Comparison of ENCODE assay signal across 20 cellular contexts in the genomic region with DNA sequence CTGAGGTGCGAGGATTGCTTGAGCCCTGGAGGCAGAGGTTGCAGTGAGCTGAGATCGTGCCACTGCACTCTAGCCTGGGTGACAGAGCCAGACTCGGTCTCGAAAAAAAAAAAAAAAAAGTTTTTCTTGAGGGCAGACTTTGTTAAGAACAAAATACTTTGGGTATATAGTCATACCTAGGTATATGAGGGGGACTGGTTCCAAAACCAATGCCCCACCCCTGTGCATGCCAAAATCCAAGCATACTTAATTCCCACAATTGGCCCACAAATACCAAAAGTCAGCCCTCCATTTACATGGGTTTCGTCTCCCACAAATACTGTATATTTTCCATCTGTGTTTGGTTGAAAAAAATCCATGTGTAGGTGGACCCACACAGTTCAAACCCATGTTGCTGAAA.
DNase-seq lines count a peak whose midpoint lies in the region; ATAC-seq lines count a peak whose summit lies in the region.
"Had no signal": no experiment of that assay in that cellular context is flagged by ENCODE, and none has a peak within 500 bp of the region (broad histone marks: within the 10 kb centered on the region; RNA-seq: fewer than 3 reads in every experiment).

No MANE protein-coding gene starts in this region.

- H3K27me3 Mint-ChIP-seq in activated naive CD4-positive, alpha-beta T cell treated with anti-CD3 and anti-CD28 coated beads, Interleukin-2, amount 50 U/mL, for 24 hours, result no peaks in the 10 kb centered on the region
- H3K27me3 Mint-ChIP-seq in activated naive CD8-positive, alpha-beta T cell, result no peaks in the 10 kb centered on the region
- no peaks in the 10 kb centered on the region for H3K27me3 Mint-ChIP-seq in T-cell
- H3K27me3 Mint-ChIP-seq: activated B cell treated with CpG ODN at 0.5 μM for 24 hours; CD8-positive, alpha-beta memory T cell had no signal

- H3K27ac Mint-ChIP-seq in activated naive CD4-positive, alpha-beta T cell treated with anti-CD3 and anti-CD28 coated beads, Interleukin-2, amount 50 U/mL, for 24 hours, result peak overlapping the region; percentile 77
- H3K27ac Mint-ChIP-seq in activated naive CD8-positive, alpha-beta T cell, result peak overlapping the region; percentile 89
- H3K27ac Mint-ChIP-seq in T-cell, result no peak overlapping the region
- H3K27ac Mint-ChIP-seq: activated B cell treated with CpG ODN at 0.5 μM for 24 hours, nephron progenitor cell had no signal

- peaks cover 30% of the 10 kb centered on the region for H3K36me3 Mint-ChIP-seq in activated naive CD4-positive, alpha-beta T cell treated with anti-CD3 and anti-CD28 coated beads, Interleukin-2, amount 50 U/mL, for 24 hours
- peaks cover 31% of the 10 kb centered on the region for H3K36me3 Mint-ChIP-seq in activated naive CD8-positive, alpha-beta T cell
- H3K36me3 Mint-ChIP-seq in T-cell, result peaks cover 61% of the 10 kb centered on the region

- no peaks in the 10 kb centered on the region for H3K9me3 Mint-ChIP-seq in activated naive CD4-positive, alpha-beta T cell treated with anti-CD3 and anti-CD28 coated beads, Interleukin-2, amount 50 U/mL, for 24 hours
- no peaks in the 10 kb centered on the region for H3K9me3 Mint-ChIP-seq in activated naive CD8-positive, alpha-beta T cell (ENCODE audit: low read depth)
- peaks cover 0 to 4% (median 0%) of the 10 kb centered on the region in 3 donors for H3K9me3 Mint-ChIP-seq in T-cell
- H3K9me3 Mint-ChIP-seq: activated B cell treated with CpG ODN at 0.5 μM for 24 hours; CD8-positive, alpha-beta memory T cell had no signal

- peaks cover 36% of the 10 kb centered on the region for H3K4me1 Mint-ChIP-seq in activated naive CD4-positive, alpha-beta T cell treated with anti-CD3 and anti-CD28 coated beads, Interleukin-2, amount 50 U/mL, for 24 hours
- H3K4me1 Mint-ChIP-seq in activated naive CD8-positive, alpha-beta T cell (ENCODE audit: low read depth), result peaks cover 37% of the 10 kb centered on the region
- no peaks in the 10 kb centered on the region for H3K4me1 Mint-ChIP-seq in T-cell

- no peak for ATAC-seq in T-cell (replicated peaks in 1 of 4)
- ATAC-seq in HG03442 (IDR thresholded peaks at IDR 0.05; ENCODE audit: unreplicated experiment), result no peak
- ATAC-seq: gastrocnemius medialis, left colon had no signal

- H3K4me3 Mint-ChIP-seq in activated naive CD4-positive, alpha-beta T cell treated with anti-CD3 and anti-CD28 coated beads, Interleukin-2, amount 50 U/mL, for 24 hours, result no peak overlapping the region
- H3K4me3 Mint-ChIP-seq in activated naive CD8-positive, alpha-beta T cell, result no peak overlapping the region
- H3K4me3 Mint-ChIP-seq in T-cell, result no peak overlapping the region
- H3K4me3 Mint-ChIP-seq: activated B cell treated with CpG ODN at 0.5 μM for 24 hours; CD8-positive, alpha-beta memory T cell; nephron progenitor cell had no signal

- POLR2A ChIA-PET in T-cell (lab: Charles Lee), result no interaction called here

- no peak for DNase-seq in activated naive CD4-positive, alpha-beta T cell treated with anti-CD3 and anti-CD28 coated beads, Interleukin-2, amount 50 U/mL, for 16 hours
- DNase-seq in H4 (ENCODE audit: low spot score), result peak; percentile 12
- DNase-seq in stimulated activated CD8-positive, alpha-beta memory T cell treated with anti-CD3 and anti-CD28 coated beads, Interleukin-4, amount 100 ng/mL, for 48 hours, result peak; percentile 49
- DNase-seq in T-cell, result no peak
- no peak for DNase-seq in NOMO-1 (lab: John Stamatoyannopoulos, UW; ENCODE audit: unreplicated experiment in 2 of 2)
- DNase-seq: activated B cell treated with CpG ODN at 0.5 μM for 24 hours; activated CD8-positive, alpha-beta memory T cell treated with anti-CD3 and anti-CD28 coated beads, Interleukin-2, amount 50 U/mL, for 4 hours; caudate nucleus; CD8-positive, alpha-beta memory T cell; DMS79; gastrocnemius medialis; left colon; MG63; midbrain; NCI-H1694; NCI-H82; nephron progenitor cell had no signal

- CTCF ChIA-PET in T-cell (lab: Charles Lee), result no interaction called here

Comparison
In these comparisons a context has a peak if more than half of its experiments do, and no peak if none do; other contexts are left out.
1. H3K27ac Mint-ChIP-seq: peak in activated naive CD4-positive, alpha-beta T cell treated with anti-CD3 and anti-CD28 coated beads, Interleukin-2, amount 50 U/mL, for 24 hours (single experiment) and activated naive CD8-positive, alpha-beta T cell (single experiment); none in T-cell (0 of 2).
2. DNase-seq: peak in H4 (single experiment) and stimulated activated CD8-positive, alpha-beta memory T cell treated with anti-CD3 and anti-CD28 coated beads, Interleukin-4, amount 100 ng/mL, for 48 hours (single experiment); none in activated naive CD4-positive, alpha-beta T cell treated with anti-CD3 and anti-CD28 coated beads, Interleukin-2, amount 50 U/mL, for 16 hours (single experiment), T-cell (0 of 34) and NOMO-1 (0 of 2).